In genomic region chr18:55458456-55459238, GRCh38 we compare ENCODE assay signal across 16 cellular contexts.
DNase-seq lines count a peak whose midpoint lies in the region; ATAC-seq and TF ChIP-seq lines count a peak whose summit lies in the region.
"Had no signal": no experiment of that assay in that cellular context is flagged by ENCODE, and none has a peak within 500 bp of the region (broad histone marks: within the 10 kb centered on the region; RNA-seq: fewer than 3 reads in every experiment).

No MANE protein-coding gene starts in this region.

- peaks cover 100% of the 10 kb centered on the region for H3K79me2 ChIP-seq in OCI-LY3 (ENCODE audit: low read length)

- no peaks in the 10 kb centered on the region for H3K27me3 ChIP-seq in OCI-LY3 (ENCODE audit: low read depth, low read length)
- H3K27me3 ChIP-seq: tibial artery had no signal

- H3K4me3 Mint-ChIP-seq in activated CD4-positive, alpha-beta T cell treated with anti-CD3 and anti-CD28 coated beads, Interleukin-2, amount 10 ng/mL, durations not matched to agents 24 days and 14 days = no peak overlapping the region
- no peak overlapping the region for H3K4me3 Mint-ChIP-seq in activated CD4-positive, alpha-beta T cell treated with anti-CD3 and anti-CD28 coated beads for 36 hours

- CTCF ChIA-PET in activated CD4-positive, alpha-beta T cell treated with anti-CD3 and anti-CD28 coated beads for 36 hours (lab: Charles Lee) = interaction anchor here (1.2 to 1.4 kb wide), 2 partner anchors 40 to 42 kb away, joined by 3 read pairs; no protein-coding TSS in a partner anchor

- no peaks in the 10 kb centered on the region for H3K4me1 Mint-ChIP-seq in activated CD4-positive, alpha-beta T cell treated with anti-CD3 and anti-CD28 coated beads, Interleukin-2, amount 10 ng/mL, durations not matched to agents 24 days and 14 days
- no peaks in the 10 kb centered on the region for H3K4me1 Mint-ChIP-seq in activated CD4-positive, alpha-beta T cell treated with anti-CD3 and anti-CD28 coated beads for 36 hours

- POLR2A ChIA-PET in activated CD4-positive, alpha-beta T cell treated with anti-CD3 and anti-CD28 coated beads for 36 hours (lab: Charles Lee) = no interaction called here

- peak overlapping the region; percentile 62 for H3K4me2 ChIP-seq in OCI-LY3 (ENCODE audit: low read length)

- peak; percentile 50 for DNase-seq in COLO829 (ENCODE audit: low spot score)
- peak; percentile 95 for DNase-seq in foreskin melanocyte
- DNase-seq in nucleus accumbens (lab: John Stamatoyannopoulos, UW) = peak in 31 of 56 donors; percentile 4 to 70 (median 30)
- no peak for DNase-seq in AG20443 (ENCODE audit: low spot score)
- DNase-seq in activated CD4-positive, alpha-beta T cell treated with anti-CD3 and anti-CD28 coated beads, Interleukin-2, amount 10 ng/mL, durations not matched to agents 24 days and 14 days = no peak
- no peak for DNase-seq in activated CD4-positive, alpha-beta T cell treated with anti-CD3 and anti-CD28 coated beads for 36 hours
- DNase-seq: activated CD4-positive, CD25-positive, alpha-beta regulatory T cell; DMS79 treated with DMSO at 0.1 percent for 48 hours; KG1; NCI-H1105; occipital lobe; tibial artery had no signal

- no peaks in the 10 kb centered on the region for H3K9me3 Mint-ChIP-seq in activated CD4-positive, alpha-beta T cell treated with anti-CD3 and anti-CD28 coated beads, Interleukin-2, amount 10 ng/mL, durations not matched to agents 24 days and 14 days
- no peaks in the 10 kb centered on the region for H3K9me3 Mint-ChIP-seq in activated CD4-positive, alpha-beta T cell treated with anti-CD3 and anti-CD28 coated beads for 36 hours (ENCODE audit: low read depth)
- H3K9me3 Mint-ChIP-seq: activated T-helper 2 cell treated with anti-CD3 and anti-CD28 coated beads, Interferon-gamma antibody, Interleukin-2, Interleukin-4, amounts not matched to agents 10 μg/mL and 5 μg/mL and 100 μg/mL, durations not matched to agents 14 hours and 24 hours and 36 hours had no signal

- TF ChIP-seq CTCF in OCI-LY3 (IDR thresholded peaks at IDR 0.05; ENCODE audit: low read depth, low read length) = no peak

- ATAC-seq in GM19455 (IDR thresholded peaks at IDR 0.05; ENCODE audit: unreplicated experiment) = no peak
- ATAC-seq in activated CD4-positive, alpha-beta T cell treated with anti-CD3 and anti-CD28 coated beads for 36 hours = no peak
- ATAC-seq: Right ventricle myocardium inferior had no signal

- no peak overlapping the region for H2AFZ ChIP-seq in OCI-LY3 (ENCODE audit: low read depth, low read length)

- peaks cover 67% of the 10 kb centered on the region for H3K36me3 ChIP-seq in OCI-LY3 (replicated peaks; ENCODE audit: low read depth, low read length)
- H3K36me3 ChIP-seq: tibial artery had no signal

- H4K20me1 ChIP-seq in OCI-LY3 (ENCODE audit: insufficient read depth, low read length) = peaks cover 100% of the 10 kb centered on the region

- intact Hi-C loops in activated CD4-positive, alpha-beta T cell treated with anti-CD3 and anti-CD28 coated beads, Interleukin-2, amount 10 ng/mL, durations not matched to agents 24 days and 14 days (cut with micrococcal nuclease) = no loop called here
- intact Hi-C loops in activated CD4-positive, alpha-beta T cell treated with anti-CD3 and anti-CD28 coated beads for 36 hours (cut with DNase I, micrococcal nuclease) = no loop called here

- H3K9ac ChIP-seq in OCI-LY3 (ENCODE audit: low read length) = no peak overlapping the region

- H3K27ac Mint-ChIP-seq in activated CD4-positive, alpha-beta T cell treated with anti-CD3 and anti-CD28 coated beads, Interleukin-2, amount 10 ng/mL, durations not matched to agents 24 days and 14 days = no peak overlapping the region
- no peak overlapping the region for H3K27ac Mint-ChIP-seq in activated CD4-positive, alpha-beta T cell treated with anti-CD3 and anti-CD28 coated beads for 36 hours
- H3K27ac Mint-ChIP-seq: activated T-helper 2 cell treated with anti-CD3 and anti-CD28 coated beads, Interferon-gamma antibody, Interleukin-2, Interleukin-4, amounts not matched to agents 10 μg/mL and 5 μg/mL and 100 μg/mL, durations not matched to agents 14 hours and 24 hours and 36 hours had no signal

- H3K27ac ChIP-seq in OCI-LY3 (ENCODE audit: low read length) = no peak overlapping the region
- H3K27ac ChIP-seq: tibial artery had no signal

- H3K4me1 ChIP-seq in OCI-LY3 (ENCODE audit: low read length) = peaks cover 70% of the 10 kb centered on the region
- H3K4me1 ChIP-seq: tibial artery had no signal

- H3K36me3 Mint-ChIP-seq in activated CD4-positive, alpha-beta T cell treated with anti-CD3 and anti-CD28 coated beads, Interleukin-2, amount 10 ng/mL, durations not matched to agents 24 days and 14 days (ENCODE audit: low read depth) = no peaks in the 10 kb centered on the region
- no peaks in the 10 kb centered on the region for H3K36me3 Mint-ChIP-seq in activated CD4-positive, alpha-beta T cell treated with anti-CD3 and anti-CD28 coated beads for 36 hours (ENCODE audit: low read depth)

- no peaks in the 10 kb centered on the region for H3K9me3 ChIP-seq in OCI-LY3 (ENCODE audit: insufficient read depth, low read length)
- H3K9me3 ChIP-seq: tibial artery had no signal

- peaks cover 2% of the 10 kb centered on the region for H3K27me3 Mint-ChIP-seq in activated CD4-positive, alpha-beta T cell treated with anti-CD3 and anti-CD28 coated beads, Interleukin-2, amount 10 ng/mL, durations not matched to agents 24 days and 14 days
- H3K27me3 Mint-ChIP-seq in activated CD4-positive, alpha-beta T cell treated with anti-CD3 and anti-CD28 coated beads for 36 hours = no peaks in the 10 kb centered on the region

- H3K4me3 ChIP-seq in OCI-LY3 (ENCODE audit: low read length) = no peak overlapping the region
- H3K4me3 ChIP-seq: tibial artery had no signal

Comparison
In these comparisons a context has a peak if more than half of its experiments do, and no peak if none do; other contexts are left out.
1. DNase-seq: peak in COLO829 (single experiment), foreskin melanocyte (single experiment) and nucleus accumbens (31 of 56); none in AG20443 (single experiment), activated CD4-positive, alpha-beta T cell treated with anti-CD3 and anti-CD28 coated beads, Interleukin-2, amount 10 ng/mL, durations not matched to agents 24 days and 14 days (single experiment) and activated CD4-positive, alpha-beta T cell treated with anti-CD3 and anti-CD28 coated beads for 36 hours (single experiment).